1 cellular context compared by ENCODE assay signal in the genomic region with DNA sequence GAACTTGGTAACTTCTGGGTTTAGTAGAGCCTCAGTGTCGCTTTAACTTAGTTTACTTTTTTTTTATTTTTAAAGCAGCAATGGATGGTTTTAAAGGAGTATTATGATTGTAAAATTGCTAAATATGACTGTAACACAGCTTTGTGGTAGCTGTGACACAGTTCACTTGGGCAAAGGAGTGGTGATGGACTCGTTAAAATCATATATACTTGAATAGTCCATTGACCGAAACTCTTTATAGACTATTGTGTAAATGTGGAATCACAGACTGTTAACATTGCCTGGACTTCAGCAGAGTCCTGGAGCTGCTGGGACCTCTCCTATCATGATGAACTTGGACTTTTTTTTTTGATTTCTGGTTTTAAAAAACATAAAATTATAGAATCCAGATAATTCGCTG.
TF ChIP-seq lines count a peak whose summit lies in the region.

No MANE protein-coding gene starts in this region.

TF ChIP-seq in WTC11, 78 proteins besides CTCF, POLR2A, EP300 and RAD21:
- TF ChIP-seq ETV6 (CRISPR knock-in tag; IDR thresholded peaks at IDR 0.05) (no peak), ZBTB21 (CRISPR knock-in tag; IDR thresholded peaks at IDR 0.05; ENCODE audit: borderline replicate concordance) (no peak), GRHL2 (CRISPR knock-in tag; IDR thresholded peaks at IDR 0.05; ENCODE audit: insufficient replicate concordance, severe bottlenecking) (no peak), TP53 (CRISPR knock-in tag; IDR thresholded peaks at IDR 0.05) (no peak), ATF6 (CRISPR knock-in tag; IDR thresholded peaks at IDR 0.05) (no peak), E2F1 (CRISPR knock-in tag; IDR thresholded peaks at IDR 0.05) (no peak), ZNF423 (CRISPR knock-in tag; IDR thresholded peaks at IDR 0.05) (no peak), EMX1 (CRISPR knock-in tag; IDR thresholded peaks at IDR 0.05) (no peak), IRF2 (CRISPR knock-in tag; IDR thresholded peaks at IDR 0.05; ENCODE audit: borderline replicate concordance, low read depth) (no peak), TEAD4 (CRISPR knock-in tag; IDR thresholded peaks at IDR 0.05) (no peak)
- TF ChIP-seq, protein P1, sequence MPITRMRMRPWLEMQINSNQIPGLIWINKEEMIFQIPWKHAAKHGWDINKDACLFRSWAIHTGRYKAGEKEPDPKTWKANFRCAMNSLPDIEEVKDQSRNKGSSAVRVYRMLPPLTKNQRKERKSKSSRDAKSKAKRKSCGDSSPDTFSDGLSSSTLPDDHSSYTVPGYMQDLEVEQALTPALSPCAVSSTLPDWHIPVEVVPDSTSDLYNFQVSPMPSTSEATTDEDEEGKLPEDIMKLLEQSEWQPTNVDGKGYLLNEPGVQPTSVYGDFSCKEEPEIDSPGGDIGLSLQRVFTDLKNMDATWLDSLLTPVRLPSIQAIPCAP (CRISPR knock-in tag; IDR thresholded peaks at IDR 0.05): no peak
- TF ChIP-seq, protein P2, sequence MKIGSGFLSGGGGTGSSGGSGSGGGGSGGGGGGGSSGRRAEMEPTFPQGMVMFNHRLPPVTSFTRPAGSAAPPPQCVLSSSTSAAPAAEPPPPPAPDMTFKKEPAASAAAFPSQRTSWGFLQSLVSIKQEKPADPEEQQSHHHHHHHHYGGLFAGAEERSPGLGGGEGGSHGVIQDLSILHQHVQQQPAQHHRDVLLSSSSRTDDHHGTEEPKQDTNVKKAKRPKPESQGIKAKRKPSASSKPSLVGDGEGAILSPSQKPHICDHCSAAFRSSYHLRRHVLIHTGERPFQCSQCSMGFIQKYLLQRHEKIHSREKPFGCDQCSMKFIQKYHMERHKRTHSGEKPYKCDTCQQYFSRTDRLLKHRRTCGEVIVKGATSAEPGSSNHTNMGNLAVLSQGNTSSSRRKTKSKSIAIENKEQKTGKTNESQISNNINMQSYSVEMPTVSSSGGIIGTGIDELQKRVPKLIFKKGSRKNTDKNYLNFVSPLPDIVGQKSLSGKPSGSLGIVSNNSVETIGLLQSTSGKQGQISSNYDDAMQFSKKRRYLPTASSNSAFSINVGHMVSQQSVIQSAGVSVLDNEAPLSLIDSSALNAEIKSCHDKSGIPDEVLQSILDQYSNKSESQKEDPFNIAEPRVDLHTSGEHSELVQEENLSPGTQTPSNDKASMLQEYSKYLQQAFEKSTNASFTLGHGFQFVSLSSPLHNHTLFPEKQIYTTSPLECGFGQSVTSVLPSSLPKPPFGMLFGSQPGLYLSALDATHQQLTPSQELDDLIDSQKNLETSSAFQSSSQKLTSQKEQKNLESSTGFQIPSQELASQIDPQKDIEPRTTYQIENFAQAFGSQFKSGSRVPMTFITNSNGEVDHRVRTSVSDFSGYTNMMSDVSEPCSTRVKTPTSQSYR (CRISPR knock-in tag; IDR thresholded peaks at IDR 0.05): no peak
- TF ChIP-seq, protein P3, sequence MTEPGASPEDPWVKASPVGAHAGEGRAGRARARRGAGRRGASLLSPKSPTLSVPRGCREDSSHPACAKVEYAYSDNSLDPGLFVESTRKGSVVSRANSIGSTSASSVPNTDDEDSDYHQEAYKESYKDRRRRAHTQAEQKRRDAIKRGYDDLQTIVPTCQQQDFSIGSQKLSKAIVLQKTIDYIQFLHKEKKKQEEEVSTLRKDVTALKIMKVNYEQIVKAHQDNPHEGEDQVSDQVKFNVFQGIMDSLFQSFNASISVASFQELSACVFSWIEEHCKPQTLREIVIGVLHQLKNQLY (CRISPR knock-in tag; IDR thresholded peaks at IDR 0.05): no peak
